Comparison of ENCODE assay signal across 8 cellular contexts in the genomic region with DNA sequence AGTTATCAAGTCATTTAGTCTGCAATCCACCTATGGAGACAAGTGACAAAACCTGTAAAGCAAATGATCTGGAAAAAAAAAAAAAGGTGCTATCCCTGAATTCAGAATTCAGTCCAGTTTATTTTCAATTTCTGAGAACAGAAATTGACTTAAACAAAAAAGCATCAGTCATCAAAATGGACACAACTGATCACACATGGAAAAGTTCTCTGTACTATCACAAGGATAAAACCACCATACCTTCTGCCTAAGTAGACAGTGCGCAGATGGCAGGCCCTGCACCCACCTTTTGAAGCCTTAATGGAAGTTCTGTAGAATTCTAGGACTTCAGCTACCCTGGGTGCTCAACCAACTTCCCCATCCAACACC. TPM values are rescaled to one million over a fixed set of nuclear protein-coding genes. Genes with fewer than 3 reads are reported as not detected.
A peak's percentile ranks its signal among the peaks of the same experiment; 100 is the strongest.
DNase-seq lines count a peak whose midpoint lies in the region; ATAC-seq and TF ChIP-seq lines count a peak whose summit lies in the region.

No MANE protein-coding gene starts in this region.

- peaks cover 56% of the 10 kb centered on the region for H3K36me3 Mint-ChIP-seq in activated CD8-positive, alpha-beta memory T cell treated with anti-CD3 and anti-CD28 coated beads, Interleukin-2, amount 10 ng/mL, durations not matched to agents 7 days and 5 days
- peaks cover 73% of the 10 kb centered on the region for H3K36me3 Mint-ChIP-seq in endodermal cell (ENCODE audit: low read depth)

- no peak overlapping the region for H3K9ac ChIP-seq in PC-3 (ENCODE audit: low read length)
- H3K9ac ChIP-seq in endodermal cell (ENCODE audit: extremely low read depth, low read length, poor library complexity, severe bottlenecking), result no peak overlapping the region
- H3K9ac ChIP-seq in rectal smooth muscle tissue (ENCODE audit: low read length), result no peak overlapping the region

- no peaks in the 10 kb centered on the region for H3K9me3 Mint-ChIP-seq in activated CD8-positive, alpha-beta memory T cell treated with anti-CD3 and anti-CD28 coated beads, Interleukin-2, amount 10 ng/mL, durations not matched to agents 7 days and 5 days (ENCODE audit: low read depth)
- H3K9me3 Mint-ChIP-seq in endodermal cell, result no peaks in the 10 kb centered on the region

- H3K4me1 Mint-ChIP-seq in activated CD8-positive, alpha-beta memory T cell treated with anti-CD3 and anti-CD28 coated beads, Interleukin-2, amount 10 ng/mL, durations not matched to agents 7 days and 5 days, result peaks cover 39% of the 10 kb centered on the region
- peaks cover 46% of the 10 kb centered on the region for H3K4me1 Mint-ChIP-seq in endodermal cell

- H3K9me2 ChIP-seq in PC-3 (replicated peaks; ENCODE audit: low read length), result no peaks in the 10 kb centered on the region

- H3K27me3 ChIP-seq in PC-3 (ENCODE audit: low read length) (no peaks in the 10 kb centered on the region), endodermal cell (ENCODE audit: control insufficient read depth, insufficient read depth, low read length, poor library complexity, severe bottlenecking) (no peaks in the 10 kb centered on the region), rectal smooth muscle tissue (ENCODE audit: control insufficient read depth, insufficient read depth, low read length) (no peaks in the 10 kb centered on the region)

- H3K4me1 ChIP-seq in PC-3 (ENCODE audit: insufficient read depth, low read length) (peaks cover 19% of the 10 kb centered on the region), endodermal cell (ENCODE audit: control insufficient read depth, insufficient read depth, low read length) (peaks cover 10% of the 10 kb centered on the region), rectal smooth muscle tissue (ENCODE audit: control insufficient read depth, insufficient read depth, low read length) (peaks cover 17% of the 10 kb centered on the region)

- POLR2A ChIA-PET in PC-3 (lab: Charles Lee; ENCODE audit: unreplicated experiment), result interaction anchor here (0.6 kb wide), 1 partner anchor 165 kb away, joined by 7 read pairs; no protein-coding TSS in a partner anchor

- H3K4me3 ChIP-seq in PC-3 (ENCODE audit: low read length), result peak overlapping the region; percentile 92
- H3K4me3 ChIP-seq in endodermal cell (ENCODE audit: low read length), result peak overlapping the region; percentile 85
- peak overlapping the region; percentile 30 for H3K4me3 ChIP-seq in rectal smooth muscle tissue (ENCODE audit: low read length)

- H3K4me2 ChIP-seq in PC-3 (ENCODE audit: low read length), result peak overlapping the region; percentile 98

- no peak for ATAC-seq in activated CD8-positive, alpha-beta memory T cell treated with anti-CD3 and anti-CD28 coated beads, Interleukin-2, amount 10 ng/mL, durations not matched to agents 7 days and 5 days
- ATAC-seq in PC-3 (no peak), HG03039 (IDR thresholded peaks at IDR 0.05; ENCODE audit: unreplicated experiment) (no peak)

- peaks cover 76% of the 10 kb centered on the region for H3K79me2 ChIP-seq in PC-3 (ENCODE audit: low read length)

- no peaks in the 10 kb centered on the region for H3F3A ChIP-seq in PC-3 (ENCODE audit: low read length, unreplicated experiment)

- H3K27ac ChIP-seq in PC-3 (ENCODE audit: low read length) (no peak overlapping the region), endodermal cell (ENCODE audit: low read depth, low read length) (no peak overlapping the region), rectal smooth muscle tissue (ENCODE audit: low read depth, low read length) (no peak overlapping the region)

- DNase-seq in activated CD8-positive, alpha-beta memory T cell treated with anti-CD3 and anti-CD28 coated beads, Interleukin-2, amount 10 ng/mL, durations not matched to agents 7 days and 5 days, result no peak
- DNase-seq in activated CD8-positive, alpha-beta memory T cell treated with anti-CD3 and anti-CD28 coated beads, Interleukin-2, amount 50 U/mL, for 48 hours, result no peak
- DNase-seq in PC-3, result no peak
- DNase-seq in endodermal cell, result no peak
- no peak for DNase-seq in DMS79 treated with DMSO at 0.1 percent for 48 hours (lab: John Stamatoyannopoulos, UW)
- no peak for DNase-seq in dermis blood vessel endothelial cell

- 82 to 85% methylated on average over 1 of the region's 1 CpG for WGBS in endodermal cell (ENCODE audit: insufficient coverage in 1 of 2, insufficient read length in 1 of 2), 2 experiments

- H4K20me1 ChIP-seq in PC-3 (ENCODE audit: low read length), result peaks cover 63% of the 10 kb centered on the region

- H2AFZ ChIP-seq in PC-3 (ENCODE audit: low read length), result no peak overlapping the region

- TF ChIP-seq CTCF in PC-3 (conservative IDR thresholded peaks at IDR 0.05; ENCODE audit: low read depth, low read length), result no peak
- no peak for TF ChIP-seq CTCF in endodermal cell (conservative IDR thresholded peaks at IDR 0.05)

- BruUV-seq in PC-3 (replicated peaks; lab: Mats Ljungman, UMichigan), result no TSS peak

- H3K4me3 Mint-ChIP-seq in activated CD8-positive, alpha-beta memory T cell treated with anti-CD3 and anti-CD28 coated beads, Interleukin-2, amount 10 ng/mL, durations not matched to agents 7 days and 5 days, result peak overlapping the region; percentile 82
- H3K4me3 Mint-ChIP-seq in endodermal cell, result peak overlapping the region; percentile 87

- no peaks in the 10 kb centered on the region for H3K27me3 Mint-ChIP-seq in activated CD8-positive, alpha-beta memory T cell treated with anti-CD3 and anti-CD28 coated beads, Interleukin-2, amount 10 ng/mL, durations not matched to agents 7 days and 5 days
- peaks cover 4% of the 10 kb centered on the region for H3K27me3 Mint-ChIP-seq in endodermal cell (ENCODE audit: insufficient read depth)

- CTCF ChIA-PET in activated CD8-positive, alpha-beta memory T cell treated with anti-CD3 and anti-CD28 coated beads, Interleukin-2, amount 10 ng/mL, durations not matched to agents 7 days and 5 days (lab: Charles Lee), result interaction anchor here (0.8 to 1.5 kb wide), 5 partner anchors 10 to 474 kb away, joined by 3 to 6 read pairs (median 3); no protein-coding TSS in a partner anchor
- CTCF ChIA-PET in PC-3 (lab: Charles Lee), result no interaction called here

- H3K27ac Mint-ChIP-seq in activated CD8-positive, alpha-beta memory T cell treated with anti-CD3 and anti-CD28 coated beads, Interleukin-2, amount 10 ng/mL, durations not matched to agents 7 days and 5 days, result peak overlapping the region; percentile 50
- no peak overlapping the region for H3K27ac Mint-ChIP-seq in endodermal cell

- H3K36me3 ChIP-seq in PC-3 (ENCODE audit: low read depth, low read length) (peaks cover 57% of the 10 kb centered on the region), endodermal cell (ENCODE audit: control insufficient read depth, insufficient read depth, low read length) (peaks cover 71% of the 10 kb centered on the region), rectal smooth muscle tissue (ENCODE audit: control insufficient read depth, insufficient read depth, low read length) (peaks cover 37% of the 10 kb centered on the region)

- intact Hi-C loops in PC-3 (cut with micrococcal nuclease), result no loop called here

- H3K9me3 ChIP-seq in PC-3 (ENCODE audit: low read length) (no peaks in the 10 kb centered on the region), endodermal cell (ENCODE audit: control insufficient read depth, low read length) (no peaks in the 10 kb centered on the region)

RNA-seq across cellular contexts. Expression of gene PABPC4, which starts 3.5 kb away (rescaled TPM):
- total RNA-seq in activated CD8-positive, alpha-beta memory T cell treated with anti-CD3 and anti-CD28 coated beads, Interleukin-2, amount 10 ng/mL, durations not matched to agents 7 days and 5 days, result 100 to 1,000 TPM; 183 to 211 TPM
- 136 and 187 TPM in 2 replicates for total RNA-seq in PC-3 (2014; rRNA removed)
- 100 to 1,000 TPM; 230 to 270 TPM for total RNA-seq in endodermal cell
- 153 TPM for polyA plus RNA-seq in endodermal cell (2013, experiment 1 of 2)
- 140 TPM for polyA plus RNA-seq in endodermal cell (2013, experiment 2 of 2)
- total RNA-seq in dermis blood vessel endothelial cell, result 152 and 323 TPM in 2 replicates

Comparison
In these comparisons a context has a peak if more than half of its experiments do, and no peak if none do; other contexts are left out.
1. H3K4me3 ChIP-seq: peak in every context shown above with its lines; median percentile 92 in PC-3; 85 in endodermal cell; 30 in rectal smooth muscle tissue.